ENCODE assay signal across 8 cellular contexts in the genomic region with DNA sequence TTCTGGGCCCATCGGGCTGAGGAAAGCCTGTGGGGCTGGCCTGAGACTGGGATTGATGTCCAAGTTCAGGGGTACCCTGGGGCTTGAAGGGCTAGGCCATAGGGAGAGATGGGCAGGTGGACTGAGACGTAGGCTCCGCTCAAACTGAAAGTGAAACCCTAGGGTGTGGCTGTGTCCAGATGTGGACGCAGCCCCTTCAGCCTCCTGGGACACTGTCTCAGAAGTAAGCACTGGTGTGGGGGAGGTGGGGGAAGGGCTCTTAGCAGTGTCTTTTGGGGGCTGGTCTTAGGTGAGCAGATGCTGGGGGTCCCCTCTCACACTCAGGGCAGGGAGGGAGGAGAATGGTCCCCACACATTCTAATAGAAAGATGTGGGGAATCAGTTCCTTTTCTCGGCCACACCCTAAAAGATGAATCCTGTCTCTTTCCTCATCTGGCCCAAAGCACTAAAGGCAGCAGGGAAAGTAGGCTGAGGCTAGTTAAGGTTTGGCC. TPM values are rescaled to one million over a fixed set of nuclear protein-coding genes. Genes with fewer than 3 reads are reported as not detected.
A peak's percentile ranks its signal among the peaks of the same experiment; 100 is the strongest.
DNase-seq lines count a peak whose midpoint lies in the region; ATAC-seq and TF ChIP-seq lines count a peak whose summit lies in the region.

No MANE protein-coding gene starts in this region.

- DNase-seq in SIG-M5 treated with dmso at 0.1 percent for 504 hours (lab: John Stamatoyannopoulos, UW; ENCODE audit: unreplicated experiment) (peak; percentile 69), SIG-M5 (lab: John Stamatoyannopoulos, UW) (no peak), OCI-LY7 (ENCODE audit: low spot score) (peak; percentile 82), esophagus muscularis mucosa (ENCODE audit: extremely low spot score) (no peak), MG63 (no peak), progenitor cell of endocrine pancreas (ENCODE audit: low spot score, unreplicated experiment) (no peak), SK-N-DZ (ENCODE audit: low spot score) (no peak)
- DNase-seq in stimulated activated naive CD8-positive, alpha-beta T cell treated with anti-CD3 and anti-CD28 coated beads, Interleukin-15, amount 100 ng/mL, for 72 hours: peak; percentile 35 to 54

- H3K9me3 ChIP-seq in OCI-LY7 (ENCODE audit: low read length): no peaks in the 10 kb centered on the region
- H3K9me3 ChIP-seq in esophagus muscularis mucosa: no peaks in the 10 kb centered on the region
- no peaks in the 10 kb centered on the region for H3K9me3 ChIP-seq in MG63

- H3K36me3 ChIP-seq in OCI-LY7 (ENCODE audit: insufficient read depth, low read length) (no peaks in the 10 kb centered on the region; the same call in 1 of the 2 replicates), esophagus muscularis mucosa (no peaks in the 10 kb centered on the region), MG63 (no peaks in the 10 kb centered on the region)

- ATAC-seq in stimulated activated naive CD8-positive, alpha-beta T cell treated with anti-CD3 and anti-CD28 coated beads, Interleukin-15, amount 100 ng/mL, for 72 hours: no peak

- no TSS peak for BruUV-seq in OCI-LY7 (replicated peaks; lab: Mats Ljungman, UMichigan)

- no peaks in the 10 kb centered on the region for H3K9me3 Mint-ChIP-seq in stimulated activated naive CD8-positive, alpha-beta T cell treated with anti-CD3 and anti-CD28 coated beads, Interleukin-15, amount 100 ng/mL, for 72 hours
- no peaks in the 10 kb centered on the region for H3K9me3 Mint-ChIP-seq in progenitor cell of endocrine pancreas (ENCODE audit: low read depth)

- H4K20me1 ChIP-seq in OCI-LY7 (ENCODE audit: insufficient read depth, low read length): no peaks in the 10 kb centered on the region

- H3K27ac Mint-ChIP-seq in stimulated activated naive CD8-positive, alpha-beta T cell treated with anti-CD3 and anti-CD28 coated beads, Interleukin-15, amount 100 ng/mL, for 72 hours: peak overlapping the region; percentile 99 to 100
- no peak overlapping the region for H3K27ac Mint-ChIP-seq in progenitor cell of endocrine pancreas

- peak overlapping the region; percentile 96 for H3K4me3 ChIP-seq in OCI-LY7 (ENCODE audit: low read depth, low read length, poor library complexity, severe bottlenecking)
- peak overlapping the region; percentile 21 to 43 (median 27) for H3K4me3 ChIP-seq in esophagus muscularis mucosa
- no peak overlapping the region for H3K4me3 ChIP-seq in MG63

- no peak for TF ChIP-seq EP300 in esophagus muscularis mucosa (IDR thresholded peaks at IDR 0.05)

- POLR2A ChIA-PET in OCI-LY7 (lab: Charles Lee): no interaction called here

- peak overlapping the region; percentile 83 to 94 for H3K4me3 Mint-ChIP-seq in stimulated activated naive CD8-positive, alpha-beta T cell treated with anti-CD3 and anti-CD28 coated beads, Interleukin-15, amount 100 ng/mL, for 72 hours
- H3K4me3 Mint-ChIP-seq in progenitor cell of endocrine pancreas (ENCODE audit: low read depth): no peak overlapping the region

- H3K4me1 Mint-ChIP-seq in stimulated activated naive CD8-positive, alpha-beta T cell treated with anti-CD3 and anti-CD28 coated beads, Interleukin-15, amount 100 ng/mL, for 72 hours: peaks cover 77% of the 10 kb centered on the region
- no peaks in the 10 kb centered on the region for H3K4me1 Mint-ChIP-seq in progenitor cell of endocrine pancreas (ENCODE audit: low read depth)

- H2AFZ ChIP-seq in OCI-LY7 (ENCODE audit: low read length): no peak overlapping the region; the same call in 1 of the 2 replicates

- CTCF ChIA-PET in OCI-LY7 (lab: Charles Lee; ENCODE audit: unreplicated experiment): no interaction called here

- H3K79me2 ChIP-seq in OCI-LY7 (ENCODE audit: insufficient read depth, low read depth, low read length): peaks cover 76% of the 10 kb centered on the region

- WGBS in esophagus muscularis mucosa: 56% methylated on average over 5 of the region's 5 CpGs

- TF ChIP-seq CTCF in OCI-LY7 (conservative IDR thresholded peaks at IDR 0.05; ENCODE audit: low read length) (no peak), esophagus muscularis mucosa (IDR thresholded peaks at IDR 0.05) (no peak), progenitor cell of endocrine pancreas (IDR thresholded peaks at IDR 0.05; ENCODE audit: unreplicated experiment) (no peak)

- intact Hi-C loops in OCI-LY7 (cut with micrococcal nuclease; ENCODE audit: unreplicated experiment): loop anchor here (2.0 to 5.0 kb wide), 2 partner anchors 20 to 90 kb away; a partner anchor contains a TSS
- intact Hi-C loops in esophagus muscularis mucosa (cut with DNase I): no loop called here

- H3K27ac ChIP-seq in OCI-LY7 (ENCODE audit: low read depth, low read length, poor library complexity, severe bottlenecking): peak overlapping the region; percentile 97
- H3K27ac ChIP-seq in esophagus muscularis mucosa (replicated peaks in 1 of 4): peak overlapping the region; percentile 69 to 80 (median 74)

- H3K27me3 Mint-ChIP-seq in stimulated activated naive CD8-positive, alpha-beta T cell treated with anti-CD3 and anti-CD28 coated beads, Interleukin-15, amount 100 ng/mL, for 72 hours: no peaks in the 10 kb centered on the region
- peaks cover 65% of the 10 kb centered on the region for H3K27me3 Mint-ChIP-seq in progenitor cell of endocrine pancreas

- peak overlapping the region; percentile 98 for H3K4me2 ChIP-seq in OCI-LY7 (ENCODE audit: low read length)

- H3K36me3 Mint-ChIP-seq in progenitor cell of endocrine pancreas (ENCODE audit: insufficient read depth): no peaks in the 10 kb centered on the region

- no peak for TF ChIP-seq POLR2A in esophagus muscularis mucosa (IDR thresholded peaks at IDR 0.05; ENCODE audit: low read depth)

- H3K27me3 ChIP-seq in esophagus muscularis mucosa: peaks cover 0 to 26% (median 0%) of the 10 kb centered on the region in 4 donors
- no peaks in the 10 kb centered on the region for H3K27me3 ChIP-seq in MG63

- no peaks in the 10 kb centered on the region for H3K9me2 ChIP-seq in OCI-LY7 (ENCODE audit: insufficient read depth, low read length)

- peaks cover 85% of the 10 kb centered on the region for H3K4me1 ChIP-seq in OCI-LY7 (ENCODE audit: insufficient read depth, low read length, poor library complexity, severe bottlenecking)
- peaks cover 71 to 79% (median 75%) of the 10 kb centered on the region in 4 donors for H3K4me1 ChIP-seq in esophagus muscularis mucosa

RNA-seq across cellular contexts. Expression of a gene that starts 5.5 kb away (rescaled TPM):
- total RNA-seq in OCI-LY7 (2014; rRNA removed; shearing (Covaris generic)): 44.8 and 55.1 TPM in 2 replicates
- total RNA-seq in OCI-LY7 (2022) (133 and 159 TPM in 2 replicates), esophagus muscularis mucosa (10 to 100 TPM; 11.0 to 26.7 (median 19.6) TPM), progenitor cell of endocrine pancreas (3.2 and 3.3 TPM in 2 replicates)
- 4.3 and 9.0 TPM in 2 replicates for total RNA-seq in MG63 (2014; rRNA removed; shearing (Covaris generic); ENCODE audit: low replicate concordance)
- polyA plus RNA-seq in SK-N-DZ (2014; cell fraction: cytosol; rRNA removed): 1.7 and 1.9 TPM in 2 replicates
- 3.2 and 6.7 TPM in 2 replicates for polyA plus RNA-seq in SK-N-DZ (2014; cell fraction: nucleus; rRNA removed)

RNA-seq across cellular contexts. Expression of a gene that starts 34.7 kb away (rescaled TPM):
- total RNA-seq in OCI-LY7 (2014; rRNA removed; shearing (Covaris generic)): 0.41 TPM in 1 of 2 replicates, not detected in the other
- total RNA-seq in OCI-LY7 (2022) (0.18 TPM in 1 of 2 replicates, not detected in the other), esophagus muscularis mucosa (not detected), progenitor cell of endocrine pancreas (0.24 TPM in 1 of 2 replicates, not detected in the other)
- total RNA-seq in MG63 (2014; rRNA removed; shearing (Covaris generic); ENCODE audit: low replicate concordance): not detected in 2 replicates
- not detected in 2 replicates for polyA plus RNA-seq in SK-N-DZ (2014; cell fraction: cytosol; rRNA removed)
- polyA plus RNA-seq in SK-N-DZ (2014; cell fraction: nucleus; rRNA removed): not detected in 2 replicates

Comparison
In these comparisons a context has a peak if more than half of its experiments do, and no peak if none do; other contexts are left out.
1. DNase-seq: peak in SIG-M5 treated with dmso at 0.1 percent for 504 hours (single experiment), OCI-LY7 (single experiment) and stimulated activated naive CD8-positive, alpha-beta T cell treated with anti-CD3 and anti-CD28 coated beads, Interleukin-15, amount 100 ng/mL, for 72 hours (2 of 2); none in SIG-M5 (single experiment), esophagus muscularis mucosa (single experiment), MG63 (single experiment), progenitor cell of endocrine pancreas (single experiment) and SK-N-DZ (single experiment).